12 cellular contexts compared by ENCODE assay signal in genomic region chr17:28920191-28920590, GRCh38.
"Had no signal": no experiment of that assay in that cellular context is flagged by ENCODE, and none has a peak within 500 bp of the region (broad histone marks: within the 10 kb centered on the region; RNA-seq: fewer than 3 reads in every experiment).

No MANE protein-coding gene starts in this region.

- H3K27ac ChIP-seq: heart left ventricle, neural progenitor cell, SK-N-MC, skin epidermis, thoracic aorta had no signal

- H3K4me1 Mint-ChIP-seq: neural progenitor cell had no signal

- DNase-seq: activated CD4-positive, alpha-beta memory T cell treated with anti-CD3 and anti-CD28 coated beads for 36 hours; activated CD8-positive, alpha-beta memory T cell treated with anti-CD3 and anti-CD28 coated beads, Interleukin-2, amount 50 U/mL, for 4 hours; aorta; heart left ventricle; stimulated activated CD4-positive, alpha-beta T cell treated with anti-CD3 and anti-CD28 coated beads, Interleukin-4, amount 100 ng/mL, for 4 hours; stomach had no signal

- H3K4me3 ChIP-seq: heart left ventricle, neural progenitor cell, SK-N-MC, skin epidermis, stomach, thoracic aorta had no signal

- H3K9me3 Mint-ChIP-seq: activated naive CD4-positive, alpha-beta T cell treated with anti-CD3 and anti-CD28 coated beads, Interleukin-2, amount 50 U/mL, for 24 hours; activated T-helper 1 cell treated with anti-CD3 and anti-CD28 coated beads, Interleukin-12 subunit alpha, Interleukin-12 subunit beta, Interleukin-2, Interleukin-4 antibody, amounts not matched to agents 30 ng/mL and 10 ng/mL and 1 ng/mL, durations not matched to agents 14 hours and 24 hours and 36 hours; neural progenitor cell had no signal

- H3K27me3 Mint-ChIP-seq: activated CD4-positive, alpha-beta memory T cell treated with anti-CD3 and anti-CD28 coated beads for 36 hours; activated naive CD4-positive, alpha-beta T cell treated with anti-CD3 and anti-CD28 coated beads, Interleukin-2, amount 50 U/mL, for 24 hours had no signal

- H3K27ac Mint-ChIP-seq: activated CD4-positive, alpha-beta memory T cell treated with anti-CD3 and anti-CD28 coated beads for 36 hours; activated naive CD4-positive, alpha-beta T cell treated with anti-CD3 and anti-CD28 coated beads, Interleukin-2, amount 50 U/mL, for 24 hours; activated T-helper 1 cell treated with anti-CD3 and anti-CD28 coated beads, Interleukin-12 subunit alpha, Interleukin-12 subunit beta, Interleukin-2, Interleukin-4 antibody, amounts not matched to agents 30 ng/mL and 10 ng/mL and 1 ng/mL, durations not matched to agents 14 hours and 24 hours and 36 hours; neural progenitor cell had no signal

- H3K9me3 ChIP-seq: heart left ventricle, stomach, thoracic aorta had no signal

- H3K27me3 ChIP-seq: heart left ventricle, neural progenitor cell, stomach had no signal

- H3K4me1 ChIP-seq: neural progenitor cell had no signal

- H3K4me3 Mint-ChIP-seq: activated CD4-positive, alpha-beta memory T cell treated with anti-CD3 and anti-CD28 coated beads for 36 hours; activated naive CD4-positive, alpha-beta T cell treated with anti-CD3 and anti-CD28 coated beads, Interleukin-2, amount 50 U/mL, for 24 hours; activated T-helper 1 cell treated with anti-CD3 and anti-CD28 coated beads, Interleukin-12 subunit alpha, Interleukin-12 subunit beta, Interleukin-2, Interleukin-4 antibody, amounts not matched to agents 30 ng/mL and 10 ng/mL and 1 ng/mL, durations not matched to agents 14 hours and 24 hours and 36 hours; neural progenitor cell had no signal

- ATAC-seq: heart left ventricle had no signal
